Comparison of ENCODE assay signal across 2 cellular contexts in the genomic region with DNA sequence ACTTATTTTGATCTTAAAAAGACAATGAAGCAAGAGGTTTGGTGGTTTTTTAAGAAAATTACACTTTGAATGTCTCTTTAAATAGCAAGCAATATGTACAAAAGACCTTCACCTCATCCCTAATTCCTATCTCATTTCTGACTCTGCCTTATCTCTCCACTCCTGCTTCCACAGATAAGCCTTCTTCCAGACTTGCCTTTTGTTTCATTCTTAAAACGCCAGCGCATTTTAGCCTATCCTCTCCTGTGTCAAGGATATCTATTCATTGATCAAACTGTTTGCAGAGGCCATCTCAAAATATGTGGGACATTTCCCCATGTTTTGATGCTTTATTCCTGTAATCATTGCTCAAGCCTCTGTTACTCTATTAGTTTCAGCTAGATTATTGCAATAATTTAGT.
A peak's percentile ranks its signal among the peaks of the same experiment; 100 is the strongest.
TF ChIP-seq lines count a peak whose summit lies in the region.

No MANE protein-coding gene starts in this region.

TF ChIP-seq in K562, 482 proteins besides CTCF, POLR2A, EP300 and RAD21 (continues in another document):
- TF ChIP-seq, protein P1, sequence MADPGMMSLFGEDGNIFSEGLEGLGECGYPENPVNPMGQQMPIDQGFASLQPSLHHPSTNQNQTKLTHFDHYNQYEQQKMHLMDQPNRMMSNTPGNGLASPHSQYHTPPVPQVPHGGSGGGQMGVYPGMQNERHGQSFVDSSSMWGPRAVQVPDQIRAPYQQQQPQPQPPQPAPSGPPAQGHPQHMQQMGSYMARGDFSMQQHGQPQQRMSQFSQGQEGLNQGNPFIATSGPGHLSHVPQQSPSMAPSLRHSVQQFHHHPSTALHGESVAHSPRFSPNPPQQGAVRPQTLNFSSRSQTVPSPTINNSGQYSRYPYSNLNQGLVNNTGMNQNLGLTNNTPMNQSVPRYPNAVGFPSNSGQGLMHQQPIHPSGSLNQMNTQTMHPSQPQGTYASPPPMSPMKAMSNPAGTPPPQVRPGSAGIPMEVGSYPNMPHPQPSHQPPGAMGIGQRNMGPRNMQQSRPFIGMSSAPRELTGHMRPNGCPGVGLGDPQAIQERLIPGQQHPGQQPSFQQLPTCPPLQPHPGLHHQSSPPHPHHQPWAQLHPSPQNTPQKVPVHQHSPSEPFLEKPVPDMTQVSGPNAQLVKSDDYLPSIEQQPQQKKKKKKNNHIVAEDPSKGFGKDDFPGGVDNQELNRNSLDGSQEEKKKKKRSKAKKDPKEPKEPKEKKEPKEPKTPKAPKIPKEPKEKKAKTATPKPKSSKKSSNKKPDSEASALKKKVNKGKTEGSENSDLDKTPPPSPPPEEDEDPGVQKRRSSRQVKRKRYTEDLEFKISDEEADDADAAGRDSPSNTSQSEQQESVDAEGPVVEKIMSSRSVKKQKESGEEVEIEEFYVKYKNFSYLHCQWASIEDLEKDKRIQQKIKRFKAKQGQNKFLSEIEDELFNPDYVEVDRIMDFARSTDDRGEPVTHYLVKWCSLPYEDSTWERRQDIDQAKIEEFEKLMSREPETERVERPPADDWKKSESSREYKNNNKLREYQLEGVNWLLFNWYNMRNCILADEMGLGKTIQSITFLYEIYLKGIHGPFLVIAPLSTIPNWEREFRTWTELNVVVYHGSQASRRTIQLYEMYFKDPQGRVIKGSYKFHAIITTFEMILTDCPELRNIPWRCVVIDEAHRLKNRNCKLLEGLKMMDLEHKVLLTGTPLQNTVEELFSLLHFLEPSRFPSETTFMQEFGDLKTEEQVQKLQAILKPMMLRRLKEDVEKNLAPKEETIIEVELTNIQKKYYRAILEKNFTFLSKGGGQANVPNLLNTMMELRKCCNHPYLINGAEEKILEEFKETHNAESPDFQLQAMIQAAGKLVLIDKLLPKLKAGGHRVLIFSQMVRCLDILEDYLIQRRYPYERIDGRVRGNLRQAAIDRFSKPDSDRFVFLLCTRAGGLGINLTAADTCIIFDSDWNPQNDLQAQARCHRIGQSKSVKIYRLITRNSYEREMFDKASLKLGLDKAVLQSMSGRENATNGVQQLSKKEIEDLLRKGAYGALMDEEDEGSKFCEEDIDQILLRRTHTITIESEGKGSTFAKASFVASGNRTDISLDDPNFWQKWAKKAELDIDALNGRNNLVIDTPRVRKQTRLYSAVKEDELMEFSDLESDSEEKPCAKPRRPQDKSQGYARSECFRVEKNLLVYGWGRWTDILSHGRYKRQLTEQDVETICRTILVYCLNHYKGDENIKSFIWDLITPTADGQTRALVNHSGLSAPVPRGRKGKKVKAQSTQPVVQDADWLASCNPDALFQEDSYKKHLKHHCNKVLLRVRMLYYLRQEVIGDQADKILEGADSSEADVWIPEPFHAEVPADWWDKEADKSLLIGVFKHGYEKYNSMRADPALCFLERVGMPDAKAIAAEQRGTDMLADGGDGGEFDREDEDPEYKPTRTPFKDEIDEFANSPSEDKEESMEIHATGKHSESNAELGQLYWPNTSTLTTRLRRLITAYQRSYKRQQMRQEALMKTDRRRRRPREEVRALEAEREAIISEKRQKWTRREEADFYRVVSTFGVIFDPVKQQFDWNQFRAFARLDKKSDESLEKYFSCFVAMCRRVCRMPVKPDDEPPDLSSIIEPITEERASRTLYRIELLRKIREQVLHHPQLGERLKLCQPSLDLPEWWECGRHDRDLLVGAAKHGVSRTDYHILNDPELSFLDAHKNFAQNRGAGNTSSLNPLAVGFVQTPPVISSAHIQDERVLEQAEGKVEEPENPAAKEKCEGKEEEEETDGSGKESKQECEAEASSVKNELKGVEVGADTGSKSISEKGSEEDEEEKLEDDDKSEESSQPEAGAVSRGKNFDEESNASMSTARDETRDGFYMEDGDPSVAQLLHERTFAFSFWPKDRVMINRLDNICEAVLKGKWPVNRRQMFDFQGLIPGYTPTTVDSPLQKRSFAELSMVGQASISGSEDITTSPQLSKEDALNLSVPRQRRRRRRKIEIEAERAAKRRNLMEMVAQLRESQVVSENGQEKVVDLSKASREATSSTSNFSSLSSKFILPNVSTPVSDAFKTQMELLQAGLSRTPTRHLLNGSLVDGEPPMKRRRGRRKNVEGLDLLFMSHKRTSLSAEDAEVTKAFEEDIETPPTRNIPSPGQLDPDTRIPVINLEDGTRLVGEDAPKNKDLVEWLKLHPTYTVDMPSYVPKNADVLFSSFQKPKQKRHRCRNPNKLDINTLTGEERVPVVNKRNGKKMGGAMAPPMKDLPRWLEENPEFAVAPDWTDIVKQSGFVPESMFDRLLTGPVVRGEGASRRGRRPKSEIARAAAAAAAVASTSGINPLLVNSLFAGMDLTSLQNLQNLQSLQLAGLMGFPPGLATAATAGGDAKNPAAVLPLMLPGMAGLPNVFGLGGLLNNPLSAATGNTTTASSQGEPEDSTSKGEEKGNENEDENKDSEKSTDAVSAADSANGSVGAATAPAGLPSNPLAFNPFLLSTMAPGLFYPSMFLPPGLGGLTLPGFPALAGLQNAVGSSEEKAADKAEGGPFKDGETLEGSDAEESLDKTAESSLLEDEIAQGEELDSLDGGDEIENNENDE (IDR thresholded peaks at IDR 0.05; ENCODE audit: low read depth, low read length) = no peak
- TF ChIP-seq ZNF41 (CRISPR knock-in tag; conservative IDR thresholded peaks at IDR 0.05) (no peak), TEAD4 (IDR thresholded peaks at IDR 0.05; ENCODE audit: low read length) (0 out of 2 replicates have a peak, but pooled peaks have one; percentile 25), TEAD4 (CRISPR knock-in tag; IDR thresholded peaks at IDR 0.05; ENCODE audit: borderline replicate concordance) (no peak), NFIX (CRISPR knock-in tag; IDR thresholded peaks at IDR 0.05; ENCODE audit: low read depth) (no peak), FOXJ2 (tag; IDR thresholded peaks at IDR 0.05) (no peak), ZNF184 (CRISPR knock-in tag; IDR thresholded peaks at IDR 0.05) (no peak), ZNF143 (CRISPR knock-in tag; IDR thresholded peaks at IDR 0.05) (no peak), NR2C2 (CRISPR knock-in tag; IDR thresholded peaks at IDR 0.05) (no peak), NR2C2 (tag; IDR thresholded peaks at IDR 0.05) (no peak), TEAD1 (CRISPR knock-in tag; IDR thresholded peaks at IDR 0.05) (no peak)
- TF ChIP-seq, protein P2, sequence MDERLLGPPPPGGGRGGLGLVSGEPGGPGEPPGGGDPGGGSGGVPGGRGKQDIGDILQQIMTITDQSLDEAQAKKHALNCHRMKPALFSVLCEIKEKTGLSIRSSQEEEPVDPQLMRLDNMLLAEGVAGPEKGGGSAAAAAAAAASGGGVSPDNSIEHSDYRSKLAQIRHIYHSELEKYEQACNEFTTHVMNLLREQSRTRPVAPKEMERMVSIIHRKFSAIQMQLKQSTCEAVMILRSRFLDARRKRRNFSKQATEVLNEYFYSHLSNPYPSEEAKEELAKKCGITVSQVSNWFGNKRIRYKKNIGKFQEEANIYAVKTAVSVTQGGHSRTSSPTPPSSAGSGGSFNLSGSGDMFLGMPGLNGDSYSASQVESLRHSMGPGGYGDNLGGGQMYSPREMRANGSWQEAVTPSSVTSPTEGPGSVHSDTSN (CRISPR knock-in tag; IDR thresholded peaks at IDR 0.05; ENCODE audit: low read depth) = no peak
- TF ChIP-seq, protein P2 (tag; conservative IDR thresholded peaks at IDR 0.05; ENCODE audit: low read depth) = no peak

TF ChIP-seq in SK-N-SH treated with all-trans-retinoic acid at 6 μM for 48 hours, 23 proteins besides CTCF, POLR2A, EP300 and RAD21:
- TF ChIP-seq ZFP3 (CRISPR knock-in tag; IDR thresholded peaks at IDR 0.05) = no peak
- no peak for TF ChIP-seq ZNF70 (CRISPR knock-in tag; IDR thresholded peaks at IDR 0.05)
- no peak for TF ChIP-seq ZFP30 (CRISPR knock-in tag; IDR thresholded peaks at IDR 0.05)
- no peak for TF ChIP-seq ISL1 (CRISPR knock-in tag; IDR thresholded peaks at IDR 0.05)
